Comparison of ENCODE assay signal across 27 cellular contexts in the genomic region with DNA sequence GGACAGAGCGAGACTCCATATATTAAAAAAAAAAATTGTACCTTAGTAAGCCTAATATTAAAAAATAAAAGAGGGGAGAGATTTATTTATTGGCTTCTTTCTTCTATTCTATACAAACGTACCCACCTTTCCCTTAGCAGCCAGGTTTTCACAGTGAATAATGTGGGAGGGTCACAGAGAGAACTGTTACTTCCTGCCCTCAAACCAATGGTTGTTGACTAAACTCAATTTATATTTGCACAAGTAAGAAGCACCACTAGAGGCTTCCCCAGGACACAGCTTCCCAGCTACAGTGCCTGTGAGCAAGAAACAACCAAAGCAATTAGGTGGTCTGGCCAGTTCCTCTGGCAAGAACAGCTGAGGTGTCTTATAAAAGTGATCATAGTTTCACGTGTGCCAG. TPM values are rescaled to one million over a fixed set of nuclear protein-coding genes. Genes with fewer than 3 reads are reported as not detected.
"Had no signal": no experiment of that assay in that cellular context is flagged by ENCODE, and none has a peak within 500 bp of the region (broad histone marks: within the 10 kb centered on the region; RNA-seq: fewer than 3 reads in every experiment).

No MANE protein-coding gene starts in this region.

- H3K27ac Mint-ChIP-seq: activated CD4-positive, alpha-beta T cell treated with anti-CD3 and anti-CD28 coated beads for 36 hours; activated CD8-positive, alpha-beta T cell treated with anti-CD3 and anti-CD28 coated beads, Interleukin-2, amount 10 ng/mL, durations not matched to agents 7 days and 5 days; activated naive CD8-positive, alpha-beta T cell treated with anti-CD3 and anti-CD28 coated beads, Interleukin-2, amount 10 ng/mL, durations not matched to agents 7 days and 5 days had no signal

- ATAC-seq: activated CD4-positive, alpha-beta T cell treated with anti-CD3 and anti-CD28 coated beads for 36 hours; activated CD8-positive, alpha-beta T cell treated with anti-CD3 and anti-CD28 coated beads, Interleukin-2, amount 10 ng/mL, durations not matched to agents 7 days and 5 days; K562 had no signal

- H3K36me3 Mint-ChIP-seq: activated naive CD8-positive, alpha-beta T cell treated with anti-CD3 and anti-CD28 coated beads, Interleukin-2, amount 10 ng/mL, durations not matched to agents 7 days and 5 days had no signal

- H3K27ac ChIP-seq: adrenal gland, breast epithelium, RWPE1, SJCRH30, VCaP had no signal

- H3K4me3 Mint-ChIP-seq: activated CD4-positive, alpha-beta T cell treated with anti-CD3 and anti-CD28 coated beads for 36 hours; activated CD8-positive, alpha-beta T cell treated with anti-CD3 and anti-CD28 coated beads, Interleukin-2, amount 10 ng/mL, durations not matched to agents 7 days and 5 days; activated naive CD8-positive, alpha-beta T cell treated with anti-CD3 and anti-CD28 coated beads, Interleukin-2, amount 10 ng/mL, durations not matched to agents 7 days and 5 days had no signal

- FAIRE-seq: K562 had no signal

- H3K36me3 ChIP-seq: adrenal gland, breast epithelium, SJCRH30 had no signal

- H3K4me3 ChIP-seq: adrenal gland, breast epithelium, K562, SJCRH30 had no signal

- DNase-seq: activated CD4-positive, alpha-beta T cell treated with anti-CD3 and anti-CD28 coated beads for 36 hours; activated CD8-positive, alpha-beta memory T cell treated with anti-CD3 and anti-CD28 coated beads, Interleukin-2, amount 50 U/mL, for 48 hours; activated CD8-positive, alpha-beta T cell treated with anti-CD3 and anti-CD28 coated beads, Interleukin-2, amount 10 ng/mL, durations not matched to agents 7 days and 5 days; activated naive CD4-positive, alpha-beta T cell treated with anti-CD3 and anti-CD28 coated beads, Interleukin-2, amount 50 U/mL, for 16 hours; activated naive CD8-positive, alpha-beta T cell treated with anti-CD3 and anti-CD28 coated beads, Interleukin-2, amount 10 ng/mL, durations not matched to agents 7 days and 5 days; activated T-cell treated with anti-CD3 and anti-CD28 coated beads, Interleukin-2, amount 50 U/mL, for 1 hour; adrenal gland; aorta; caudate nucleus; Karpas-422; NCI-H1105 treated with DMSO at 0.1 percent for 48 hours; NCI-H1436 treated with DMSO at 0.1 percent for 48 hours; NCI-H187; NCI-H2081; NCI-H2227 treated with DMSO at 0.1 percent for 48 hours; NCI-H446 treated with DMSO at 0.1 percent for 48 hours; NCI-H69; Right ventricle myocardium superior; SJCRH30; SK-N-SH; T-helper 1 cell had no signal

- H3K9me3 ChIP-seq: adrenal gland, breast epithelium, SJCRH30, SK-N-SH had no signal

- H3K9me3 Mint-ChIP-seq: activated naive CD8-positive, alpha-beta T cell treated with anti-CD3 and anti-CD28 coated beads, Interleukin-2, amount 10 ng/mL, durations not matched to agents 7 days and 5 days had no signal

- H3K4me1 ChIP-seq: breast epithelium, SJCRH30 had no signal

- H3K27me3 ChIP-seq: adrenal gland, breast epithelium, SJCRH30 had no signal

RNA-seq across cellular contexts. Expression of a gene that starts 28.9 kb away (rescaled TPM):
- total RNA-seq: activated CD4-positive, alpha-beta T cell treated with anti-CD3 and anti-CD28 coated beads for 36 hours; activated CD8-positive, alpha-beta T cell treated with anti-CD3 and anti-CD28 coated beads, Interleukin-2, amount 10 ng/mL, durations not matched to agents 7 days and 5 days; activated naive CD8-positive, alpha-beta T cell treated with anti-CD3 and anti-CD28 coated beads, Interleukin-2, amount 10 ng/mL, durations not matched to agents 7 days and 5 days; K562; OCI-LY7; SJCRH30; T-helper 2 cell treated with Interferon-gamma antibody and Interleukin-4, amounts not matched to agents 100 ng/mL and 5 ng/mL, for 36 hours had no signal
- polyA plus RNA-seq: K562, SK-N-SH had no signal
